In genomic region chr7:92808006-92808405, GRCh38 we compare ENCODE assay signal across 14 cellular contexts. TPM values are rescaled to one million over a fixed set of nuclear protein-coding genes. Genes with fewer than 3 reads are reported as not detected.
DNase-seq lines count a peak whose midpoint lies in the region; TF ChIP-seq lines count a peak whose summit lies in the region.
"Had no signal": no experiment of that assay in that cellular context is flagged by ENCODE, and none has a peak within 500 bp of the region (broad histone marks: within the 10 kb centered on the region; RNA-seq: fewer than 3 reads in every experiment).

No MANE protein-coding gene starts in this region.

- no peak overlapping the region for H3K4me3 ChIP-seq in Karpas-422 (ENCODE audit: low read length)
- H3K4me3 ChIP-seq: hepatocyte had no signal

- TF ChIP-seq CTCF in glutamatergic neuron (IDR thresholded peaks at IDR 0.05; ENCODE audit: partially characterized antibody, unreplicated experiment) = no peak

- H3K4me2 ChIP-seq in Karpas-422 (ENCODE audit: low read depth, low read length, poor library complexity, severe bottlenecking) = no peak overlapping the region
- H3K4me2 ChIP-seq: hepatocyte had no signal

- peak overlapping the region; percentile 94 for H3K27ac ChIP-seq in Karpas-422 (ENCODE audit: low read length)

- peaks cover 90% of the 10 kb centered on the region for H3K4me1 Mint-ChIP-seq in activated T-helper 1 cell treated with anti-CD3 and anti-CD28 coated beads, Interleukin-12 subunit alpha, Interleukin-12 subunit beta, Interleukin-2, Interleukin-4 antibody, amounts not matched to agents 30 ng/mL and 10 ng/mL and 1 ng/mL, durations not matched to agents 14 hours and 24 hours and 36 hours (ENCODE audit: low read depth)
- H3K4me1 Mint-ChIP-seq in glutamatergic neuron (ENCODE audit: low read depth, unreplicated experiment) = peaks cover 14% of the 10 kb centered on the region

- no peaks in the 10 kb centered on the region for H3K27me3 ChIP-seq in Karpas-422 (ENCODE audit: low read length)
- H3K27me3 ChIP-seq: hepatocyte had no signal

- peak; percentile 45 for DNase-seq in ELR (ENCODE audit: low read depth)
- DNase-seq in Karpas-422 = peak; percentile 38
- no peak for DNase-seq in activated T-helper 1 cell treated with anti-CD3 and anti-CD28 coated beads, Interleukin-12 subunit alpha, Interleukin-12 subunit beta, Interleukin-2, Interleukin-4 antibody, amounts not matched to agents 30 ng/mL and 10 ng/mL and 1 ng/mL, durations not matched to agents 14 hours and 24 hours and 36 hours (ENCODE audit: low spot score)
- DNase-seq in glutamatergic neuron = no peak
- no peak for DNase-seq in HT-29 (ENCODE audit: low spot score)
- DNase-seq in CD1c-positive myeloid dendritic cell (ENCODE audit: extremely low spot score) = no peak
- no peak for DNase-seq in SW 1271 (lab: John Stamatoyannopoulos, UW)
- DNase-seq: activated CD8-positive, alpha-beta memory T cell treated with anti-CD3 and anti-CD28 coated beads for 24 hours; anterior cingulate cortex; Caco-2; KBM-7; left ventricle myocardium superior; NCI-H2029 had no signal

- no peaks in the 10 kb centered on the region for H3K27me3 Mint-ChIP-seq in activated T-helper 1 cell treated with anti-CD3 and anti-CD28 coated beads, Interleukin-12 subunit alpha, Interleukin-12 subunit beta, Interleukin-2, Interleukin-4 antibody, amounts not matched to agents 30 ng/mL and 10 ng/mL and 1 ng/mL, durations not matched to agents 14 hours and 24 hours and 36 hours (ENCODE audit: insufficient read depth)
- peaks cover 3% of the 10 kb centered on the region for H3K27me3 Mint-ChIP-seq in glutamatergic neuron (ENCODE audit: unreplicated experiment)

- H3K79me2 ChIP-seq in Karpas-422 (ENCODE audit: low read length) = peaks cover 94% of the 10 kb centered on the region

- peaks cover 3% of the 10 kb centered on the region for H3K36me3 ChIP-seq in Karpas-422 (ENCODE audit: insufficient read depth, low read length)

- peak overlapping the region; percentile 66 for H3K4me3 Mint-ChIP-seq in activated T-helper 1 cell treated with anti-CD3 and anti-CD28 coated beads, Interleukin-12 subunit alpha, Interleukin-12 subunit beta, Interleukin-2, Interleukin-4 antibody, amounts not matched to agents 30 ng/mL and 10 ng/mL and 1 ng/mL, durations not matched to agents 14 hours and 24 hours and 36 hours
- no peak overlapping the region for H3K4me3 Mint-ChIP-seq in glutamatergic neuron (ENCODE audit: unreplicated experiment)

- H3K4me1 ChIP-seq in Karpas-422 (ENCODE audit: low read length) = peaks cover 49% of the 10 kb centered on the region

- peaks cover 3% of the 10 kb centered on the region for H3K9me3 Mint-ChIP-seq in activated T-helper 1 cell treated with anti-CD3 and anti-CD28 coated beads, Interleukin-12 subunit alpha, Interleukin-12 subunit beta, Interleukin-2, Interleukin-4 antibody, amounts not matched to agents 30 ng/mL and 10 ng/mL and 1 ng/mL, durations not matched to agents 14 hours and 24 hours and 36 hours
- H3K9me3 Mint-ChIP-seq in glutamatergic neuron (ENCODE audit: unreplicated experiment) = peaks cover 2% of the 10 kb centered on the region

- H3K9me2 ChIP-seq in Karpas-422 (replicated peaks; ENCODE audit: insufficient read depth, low read length) = no peaks in the 10 kb centered on the region

- intact Hi-C loops in activated T-helper 1 cell treated with anti-CD3 and anti-CD28 coated beads, Interleukin-12 subunit alpha, Interleukin-12 subunit beta, Interleukin-2, Interleukin-4 antibody, amounts not matched to agents 30 ng/mL and 10 ng/mL and 1 ng/mL, durations not matched to agents 14 hours and 24 hours and 36 hours (cut with micrococcal nuclease) = loop anchor here (1.0 to 2.0 kb wide), 2 partner anchors 11 to 309 kb away; partner anchors contain the start of gene SAMD9

- no peak overlapping the region for H2AFZ ChIP-seq in Karpas-422 (ENCODE audit: low read length)
- H2AFZ ChIP-seq: hepatocyte had no signal

- H3K9me3 ChIP-seq in Karpas-422 (ENCODE audit: low read length) = no peaks in the 10 kb centered on the region
- H3K9me3 ChIP-seq: Caco-2 had no signal

- no peak overlapping the region for H3K9ac ChIP-seq in Karpas-422 (ENCODE audit: low read length)

- H4K20me1 ChIP-seq in Karpas-422 (ENCODE audit: insufficient read depth, low read depth, low read length) = no peaks in the 10 kb centered on the region

- H3K36me3 Mint-ChIP-seq in activated T-helper 1 cell treated with anti-CD3 and anti-CD28 coated beads, Interleukin-12 subunit alpha, Interleukin-12 subunit beta, Interleukin-2, Interleukin-4 antibody, amounts not matched to agents 30 ng/mL and 10 ng/mL and 1 ng/mL, durations not matched to agents 14 hours and 24 hours and 36 hours (ENCODE audit: low read depth) = peaks cover 51% of the 10 kb centered on the region
- H3K36me3 Mint-ChIP-seq in glutamatergic neuron (ENCODE audit: unreplicated experiment) = peaks cover 3% of the 10 kb centered on the region

- peak overlapping the region; percentile 77 for H3K27ac Mint-ChIP-seq in activated T-helper 1 cell treated with anti-CD3 and anti-CD28 coated beads, Interleukin-12 subunit alpha, Interleukin-12 subunit beta, Interleukin-2, Interleukin-4 antibody, amounts not matched to agents 30 ng/mL and 10 ng/mL and 1 ng/mL, durations not matched to agents 14 hours and 24 hours and 36 hours
- peak overlapping the region; percentile 19 for H3K27ac Mint-ChIP-seq in glutamatergic neuron (ENCODE audit: unreplicated experiment)

RNA-seq across cellular contexts. Expression of gene CDK6, which starts 28.4 kb away (rescaled TPM):
- 49.4 and 65.1 TPM in 2 replicates for total RNA-seq in Karpas-422 (2014; rRNA removed; shearing (Covaris generic); ENCODE audit: low replicate concordance)
- total RNA-seq in activated T-helper 1 cell treated with anti-CD3 and anti-CD28 coated beads, Interleukin-12 subunit alpha, Interleukin-12 subunit beta, Interleukin-2, Interleukin-4 antibody, amounts not matched to agents 30 ng/mL and 10 ng/mL and 1 ng/mL, durations not matched to agents 14 hours and 24 hours and 36 hours = 328 and 332 TPM in 2 replicates
- 111 TPM for total RNA-seq in glutamatergic neuron (ENCODE audit: unreplicated experiment)
- total RNA-seq in HT-29 (2014; rRNA removed; shearing (Covaris generic)) = 48.8 and 59.5 TPM in 2 replicates

Comparison
In these comparisons a context has a peak if more than half of its experiments do, and no peak if none do; other contexts are left out.
1. DNase-seq: peak in ELR (single experiment) and Karpas-422 (single experiment); none in activated T-helper 1 cell treated with anti-CD3 and anti-CD28 coated beads, Interleukin-12 subunit alpha, Interleukin-12 subunit beta, Interleukin-2, Interleukin-4 antibody, amounts not matched to agents 30 ng/mL and 10 ng/mL and 1 ng/mL, durations not matched to agents 14 hours and 24 hours and 36 hours (single experiment), glutamatergic neuron (single experiment), HT-29 (single experiment), CD1c-positive myeloid dendritic cell (single experiment) and SW 1271 (0 of 2).